In genomic region chr12:117486840-117487659, GRCh38 we compare ENCODE assay signal across 13 cellular contexts.
A peak's percentile ranks its signal among the peaks of the same experiment; 100 is the strongest.
DNase-seq lines count a peak whose midpoint lies in the region; ATAC-seq, FAIRE-seq and TF ChIP-seq lines count a peak whose summit lies in the region.
"Had no signal": no experiment of that assay in that cellular context is flagged by ENCODE, and none has a peak within 500 bp of the region (broad histone marks: within the 10 kb centered on the region; RNA-seq: fewer than 3 reads in every experiment).

No MANE protein-coding gene starts in this region.

- peaks cover 3% of the 10 kb centered on the region for H3K9me3 ChIP-seq in left ventricle myocardium inferior (replicated peaks)
- H3K9me3 ChIP-seq in lung (ENCODE audit: control insufficient read depth in 2 of 2, insufficient read depth in 1 of 2, low read length in 1 of 2), result peaks cover 0 to 4% of the 10 kb centered on the region in 2 donors
- peaks cover 2% of the 10 kb centered on the region for H3K9me3 ChIP-seq in WERI-Rb-1 (ENCODE audit: severe bottlenecking)

- H3K9me3 Mint-ChIP-seq in activated T-helper 17 cell treated with anti-CD3 and anti-CD28 coated beads, Interleukin-2, amount 50 U/mL, for 72 hours, result no peaks in the 10 kb centered on the region
- H3K9me3 Mint-ChIP-seq: natural killer cell had no signal

- no peak overlapping the region for H3K27ac ChIP-seq in left ventricle myocardium inferior (replicated peaks)
- H3K27ac ChIP-seq in lung (ENCODE audit: low read depth in 1 of 2, low read length in 1 of 2), result no peak overlapping the region
- H3K27ac ChIP-seq in WERI-Rb-1, result no peak overlapping the region
- H3K27ac ChIP-seq: foreskin keratinocyte had no signal

- intact Hi-C loops in left cardiac atrium (cut with DNase I), result no loop called here
- intact Hi-C loops in left ventricle myocardium inferior (cut with micrococcal nuclease), result no loop called here

- WGBS in lung, 2 donors, result 69 to 83% methylated on average over 5 of the region's 5 CpGs

- ATAC-seq in left cardiac atrium (peak in 1 of 2 donors; percentile 92), lung (ENCODE audit: insufficient read depth, low FRiP score) (peak; percentile 64)
- ATAC-seq in activated T-helper 17 cell treated with anti-CD3 and anti-CD28 coated beads, Interleukin-2, amount 50 U/mL, for 72 hours (replicated peaks), result peak; percentile 24
- ATAC-seq: foreskin keratinocyte, natural killer cell had no signal

- no peaks in the 10 kb centered on the region for H3K4me1 Mint-ChIP-seq in activated T-helper 17 cell treated with anti-CD3 and anti-CD28 coated beads, Interleukin-2, amount 50 U/mL, for 72 hours
- H3K4me1 Mint-ChIP-seq: B cell, natural killer cell had no signal

- H3K4me3 ChIP-seq in left ventricle myocardium inferior (no peak overlapping the region), lung (no peak overlapping the region), WERI-Rb-1 (ENCODE audit: low read depth, low read length) (no peak overlapping the region)

- TF ChIP-seq CTCF in left ventricle myocardium inferior (IDR thresholded peaks at IDR 0.05; ENCODE audit: borderline replicate concordance) (no peak), lung (IDR thresholded peaks at IDR 0.05; ENCODE audit: control extremely low read depth, extremely low read depth) (no peak), WERI-Rb-1 (IDR thresholded peaks at IDR 0.05; ENCODE audit: low read depth, low read length) (no peak), D721Med (IDR thresholded peaks at IDR 0.05; ENCODE audit: insufficient read depth, missing control alignments) (no peak)

- FAIRE-seq in D721Med (lab: Jason Lieb, UNC), result no peak
- FAIRE-seq: H1 had no signal

- no peaks in the 10 kb centered on the region for H3K27me3 Mint-ChIP-seq in activated T-helper 17 cell treated with anti-CD3 and anti-CD28 coated beads, Interleukin-2, amount 50 U/mL, for 72 hours

- H3K36me3 Mint-ChIP-seq in activated T-helper 17 cell treated with anti-CD3 and anti-CD28 coated beads, Interleukin-2, amount 50 U/mL, for 72 hours (ENCODE audit: low read depth), result no peaks in the 10 kb centered on the region
- H3K36me3 Mint-ChIP-seq: natural killer cell had no signal

- peaks cover 3% of the 10 kb centered on the region for H3K27me3 ChIP-seq in left ventricle myocardium inferior (ENCODE audit: low read depth)
- H3K27me3 ChIP-seq in lung (ENCODE audit: control insufficient read depth, insufficient read depth), result no peaks in the 10 kb centered on the region
- no peaks in the 10 kb centered on the region for H3K27me3 ChIP-seq in WERI-Rb-1 (ENCODE audit: insufficient read depth, low read depth, severe bottlenecking)
- H3K27me3 ChIP-seq: foreskin keratinocyte had no signal

- H3K36me3 ChIP-seq in left ventricle myocardium inferior (no peaks in the 10 kb centered on the region), lung (ENCODE audit: control insufficient read depth in 2 of 2, insufficient read depth in 2 of 2, low read length in 2 of 2) (no peaks in the 10 kb centered on the region), WERI-Rb-1 (no peaks in the 10 kb centered on the region)

- DNase-seq in left cardiac atrium (peak; percentile 60), left ventricle myocardium inferior (no peak), lung (ENCODE audit: low spot score) (no peak), WERI-Rb-1 (no peak), activated gamma-delta T cell (lab: John Stamatoyannopoulos, UW) (no peak), D721Med (ENCODE audit: insufficient read length, low spot score) (no peak), DMS114 treated with DMSO at 0.1 percent for 48 hours (lab: John Stamatoyannopoulos, UW; ENCODE audit: unreplicated experiment) (no peak)
- DNase-seq: natural killer cell, NCI-H146 had no signal

- H3K4me3 Mint-ChIP-seq in activated T-helper 17 cell treated with anti-CD3 and anti-CD28 coated beads, Interleukin-2, amount 50 U/mL, for 72 hours, result no peak overlapping the region
- H3K4me3 Mint-ChIP-seq: B cell, natural killer cell had no signal

- peaks cover 4% of the 10 kb centered on the region for H3K4me1 ChIP-seq in left ventricle myocardium inferior
- H3K4me1 ChIP-seq in lung (ENCODE audit: control insufficient read depth in 2 of 2, insufficient read depth in 2 of 2, low read length in 2 of 2), result no peaks in the 10 kb centered on the region
- H3K4me1 ChIP-seq: foreskin keratinocyte had no signal

- H3K27ac Mint-ChIP-seq in activated T-helper 17 cell treated with anti-CD3 and anti-CD28 coated beads, Interleukin-2, amount 50 U/mL, for 72 hours, result no peak overlapping the region
- H3K27ac Mint-ChIP-seq: B cell, natural killer cell had no signal
